Comparison of ENCODE assay signal across 21 cellular contexts in genomic region chr10:4312046-4312835, GRCh38.
"Had no signal": no experiment of that assay in that cellular context is flagged by ENCODE, and none has a peak within 500 bp of the region (broad histone marks: within the 10 kb centered on the region; RNA-seq: fewer than 3 reads in every experiment).

No MANE protein-coding gene starts in this region.

- H3K27me3 ChIP-seq: right atrium auricular region, suprapubic skin had no signal

- ATAC-seq: activated CD8-positive, alpha-beta memory T cell treated with anti-CD3 and anti-CD28 coated beads, Interleukin-2, amount 10 ng/mL, durations not matched to agents 7 days and 5 days; left lobe of liver; stimulated activated naive CD8-positive, alpha-beta T cell treated with anti-CD3 and anti-CD28 coated beads, Interleukin-15, amount 100 ng/mL, for 72 hours had no signal

- H3K4me3 ChIP-seq: lung, right atrium auricular region, suprapubic skin had no signal

- H3K27ac ChIP-seq: right atrium auricular region, suprapubic skin had no signal

- H3K9me3 Mint-ChIP-seq: activated CD4-positive, alpha-beta memory T cell treated with anti-CD3 and anti-CD28 coated beads, Interleukin-2, amount 10 ng/mL, durations not matched to agents 7 days and 5 days had no signal

- H3K36me3 ChIP-seq: right atrium auricular region, suprapubic skin had no signal

- H3K4me1 Mint-ChIP-seq: activated CD4-positive, alpha-beta memory T cell treated with anti-CD3 and anti-CD28 coated beads, Interleukin-2, amount 10 ng/mL, durations not matched to agents 7 days and 5 days; activated CD8-positive, alpha-beta memory T cell treated with anti-CD3 and anti-CD28 coated beads, Interleukin-2, amount 10 ng/mL, durations not matched to agents 7 days and 5 days; activated naive CD8-positive, alpha-beta T cell treated with anti-CD3 and anti-CD28 coated beads, Interleukin-2, amount 10 ng/mL, durations not matched to agents 7 days and 5 days; stimulated activated naive CD8-positive, alpha-beta T cell treated with anti-CD3 and anti-CD28 coated beads, Interleukin-15, amount 100 ng/mL, for 72 hours had no signal

- H3K4me3 Mint-ChIP-seq: activated CD4-positive, alpha-beta memory T cell treated with anti-CD3 and anti-CD28 coated beads, Interleukin-2, amount 10 ng/mL, durations not matched to agents 7 days and 5 days; activated CD8-positive, alpha-beta memory T cell treated with anti-CD3 and anti-CD28 coated beads, Interleukin-2, amount 10 ng/mL, durations not matched to agents 7 days and 5 days; activated naive CD8-positive, alpha-beta T cell treated with anti-CD3 and anti-CD28 coated beads, Interleukin-2, amount 10 ng/mL, durations not matched to agents 7 days and 5 days; nephron; stimulated activated naive CD8-positive, alpha-beta T cell treated with anti-CD3 and anti-CD28 coated beads, Interleukin-15, amount 100 ng/mL, for 72 hours had no signal

- H3K27me3 Mint-ChIP-seq: activated CD8-positive, alpha-beta memory T cell treated with anti-CD3 and anti-CD28 coated beads, Interleukin-2, amount 10 ng/mL, durations not matched to agents 7 days and 5 days had no signal

- DNase-seq: activated CD4-positive, alpha-beta memory T cell treated with anti-CD3 and anti-CD28 coated beads, Interleukin-2, amount 10 ng/mL, durations not matched to agents 7 days and 5 days; activated CD4-positive, alpha-beta T cell treated with anti-CD3 and anti-CD28 coated beads for 48 hours; activated CD4-positive, CD25-positive, alpha-beta regulatory T cell; activated CD8-positive, alpha-beta memory T cell treated with anti-CD3 and anti-CD28 coated beads, Interleukin-2, amount 10 ng/mL, durations not matched to agents 7 days and 5 days; activated naive CD4-positive, alpha-beta T cell; activated naive CD8-positive, alpha-beta T cell treated with anti-CD3 and anti-CD28 coated beads, Interleukin-2, amount 10 ng/mL, durations not matched to agents 7 days and 5 days; amygdala; cerebellar nuclear complex; effector CD8-positive, alpha-beta T cell; foreskin fibroblast; hippocampal formation; islet precursor cell; midbrain; posterior cingulate gyrus; stimulated activated naive CD8-positive, alpha-beta T cell treated with anti-CD3 and anti-CD28 coated beads, Interleukin-15, amount 100 ng/mL, for 72 hours; trophoblast cell had no signal

- H3K9me3 ChIP-seq: right atrium auricular region, suprapubic skin had no signal

- H3K27ac Mint-ChIP-seq: activated CD4-positive, alpha-beta memory T cell treated with anti-CD3 and anti-CD28 coated beads, Interleukin-2, amount 10 ng/mL, durations not matched to agents 7 days and 5 days; activated CD8-positive, alpha-beta memory T cell treated with anti-CD3 and anti-CD28 coated beads, Interleukin-2, amount 10 ng/mL, durations not matched to agents 7 days and 5 days; nephron; stimulated activated naive CD8-positive, alpha-beta T cell treated with anti-CD3 and anti-CD28 coated beads, Interleukin-15, amount 100 ng/mL, for 72 hours had no signal
